Comparison of ENCODE assay signal across 19 cellular contexts in genomic region chr2:130511704-130512454, GRCh38. TPM values are rescaled to one million over a fixed set of nuclear protein-coding genes. Genes with fewer than 3 reads are reported as not detected.
"Had no signal": no experiment of that assay in that cellular context is flagged by ENCODE, and none has a peak within 500 bp of the region (broad histone marks: within the 10 kb centered on the region; RNA-seq: fewer than 3 reads in every experiment).

No MANE protein-coding gene starts in this region.

RNA-seq across cellular contexts. Expression of gene POTEI, which starts 2.8 kb away (rescaled TPM):
- total RNA-seq: heart left ventricle, left cardiac atrium, left lung, liver, natural killer cell, occipital lobe, posterior vena cava, psoas muscle, subcutaneous adipose tissue, suprapubic skin, thoracic aorta, ureter had no signal
- polyA plus RNA-seq: heart left ventricle, immature natural killer cell, keratinocyte, liver, psoas muscle had no signal

RNA-seq across cellular contexts. Expression of gene CFC1B, which starts 9.1 kb away (rescaled TPM):
- total RNA-seq: heart left ventricle, left cardiac atrium, left lung, liver, lower lobe of right lung, mammary epithelial cell, natural killer cell, occipital lobe, osteocyte, posterior vena cava, psoas muscle, skeletal muscle tissue, smooth muscle cell, subcutaneous adipose tissue, suprapubic skin, thoracic aorta, ureter had no signal
- polyA plus RNA-seq: heart left ventricle, immature natural killer cell, keratinocyte, liver, mammary epithelial cell, psoas muscle, smooth muscle cell had no signal
